ENCODE assay signal across 20 cellular contexts in genomic region chr21:36063375-36064084, GRCh38. TPM values are rescaled to one million over a fixed set of nuclear protein-coding genes. Genes with fewer than 3 reads are reported as not detected.
DNase-seq lines count a peak whose midpoint lies in the region; ATAC-seq and TF ChIP-seq lines count a peak whose summit lies in the region.
"Had no signal": no experiment of that assay in that cellular context is flagged by ENCODE, and none has a peak within 500 bp of the region (broad histone marks: within the 10 kb centered on the region; RNA-seq: fewer than 3 reads in every experiment).

No MANE protein-coding gene starts in this region.

- no peaks in the 10 kb centered on the region for H3K36me3 ChIP-seq in right lobe of liver
- H3K36me3 ChIP-seq in osteoblast (ENCODE audit: insufficient read depth, low read length) = peaks cover 3% of the 10 kb centered on the region

- ATAC-seq in CD4-positive, alpha-beta T cell (ENCODE audit: poor library complexity) = no peak
- peak in 1 of 4 donors; percentile 22 for ATAC-seq in right lobe of liver
- ATAC-seq: CD8-positive, alpha-beta T cell; HCT116 had no signal

- peak overlapping the region; percentile 25 for H3K4me3 Mint-ChIP-seq in CD4-positive, alpha-beta T cell
- H3K4me3 Mint-ChIP-seq: CD8-positive, alpha-beta T cell had no signal

- H3K4me2 ChIP-seq in osteoblast (ENCODE audit: insufficient read depth, low read length) = no peak overlapping the region
- H3K4me2 ChIP-seq: BLaER1, PC-9 had no signal

- no peaks in the 10 kb centered on the region for H4K20me1 ChIP-seq in osteoblast (ENCODE audit: insufficient read depth, low read length)
- H4K20me1 ChIP-seq: BLaER1 had no signal

- POLR2A ChIA-PET in CD4-positive, alpha-beta T cell (lab: Charles Lee) = no interaction called here

- no peaks in the 10 kb centered on the region for H3K27me3 ChIP-seq in CD4-positive, alpha-beta T cell (ENCODE audit: control insufficient read depth, insufficient read depth, low read length)
- H3K27me3 ChIP-seq in right lobe of liver (no peaks in the 10 kb centered on the region), osteoblast (ENCODE audit: insufficient read depth, low read length) (no peaks in the 10 kb centered on the region)
- H3K27me3 ChIP-seq: BLaER1 had no signal

- DNase-seq in CD4-positive, alpha-beta T cell = no peak
- peak; percentile 66 for DNase-seq in ELF-1 (ENCODE audit: low read depth, low spot score)
- peak in 2 of 3 donors; percentile 80 to 81 for DNase-seq in right lobe of liver
- DNase-seq in osteoblast (ENCODE audit: insufficient read length, low spot score, missing footprints) = no peak
- DNase-seq in iPS-NIHi11 (ENCODE audit: low spot score) = no peak
- DNase-seq in occipital lobe (lab: John Stamatoyannopoulos, UW) = no peak
- no peak for DNase-seq in NCI-H345 (lab: John Stamatoyannopoulos, UW)
- DNase-seq: CD8-positive, alpha-beta T cell; GDM1; IMR-90; Karpas-422; MV-4-11; NCI-H1105 treated with DMSO at 0.1 percent for 48 hours; NCI-H1694 treated with DMSO at 0.1 percent for 48 hours; NCI-H748 treated with DMSO at 0.1 percent for 48 hours; PC-9; RPMI8226; SHP77 had no signal

- CTCF ChIA-PET in CD4-positive, alpha-beta T cell (lab: Charles Lee) = no interaction called here

- H3K4me1 ChIP-seq in right lobe of liver (peaks cover 0 to 43% (median 6%) of the 10 kb centered on the region in 4 donors), osteoblast (ENCODE audit: insufficient read depth, low read length) (peaks cover 15% of the 10 kb centered on the region)

- TF ChIP-seq CTCF in CD4-positive, alpha-beta T cell (IDR thresholded peaks at IDR 0.05) = no peak
- TF ChIP-seq CTCF in right lobe of liver (IDR thresholded peaks at IDR 0.05) (no peak), osteoblast (IDR thresholded peaks at IDR 0.05; ENCODE audit: extremely low read depth, low read depth, low read length) (no peak)

- H2AFZ ChIP-seq in osteoblast (ENCODE audit: low read length) = peak overlapping the region; percentile 41
- H2AFZ ChIP-seq: PC-9 had no signal

- no peak overlapping the region for H3K27ac Mint-ChIP-seq in CD4-positive, alpha-beta T cell
- H3K27ac Mint-ChIP-seq: CD8-positive, alpha-beta T cell had no signal

- no peak for TF ChIP-seq POLR2A in right lobe of liver (IDR thresholded peaks at IDR 0.05)

- H3K9me3 ChIP-seq in CD4-positive, alpha-beta T cell (ENCODE audit: control insufficient read depth, low read length) = peaks cover 5% of the 10 kb centered on the region
- H3K9me3 ChIP-seq in right lobe of liver (no peaks in the 10 kb centered on the region), osteoblast (ENCODE audit: low read depth, low read length) (no peaks in the 10 kb centered on the region)

- peaks cover 6% of the 10 kb centered on the region for H3K79me2 ChIP-seq in osteoblast (ENCODE audit: insufficient read depth, low read length)

- H3K9me3 Mint-ChIP-seq in CD4-positive, alpha-beta T cell = no peaks in the 10 kb centered on the region
- H3K9me3 Mint-ChIP-seq: CD8-positive, alpha-beta T cell had no signal

- WGBS in right lobe of liver (ENCODE audit: insufficient coverage, low coverage, low lambda C conversion rate, missing lambda C conversion rate) = 57% methylated on average over 14 of the region's 14 CpGs

- no peaks in the 10 kb centered on the region for H3K27me3 Mint-ChIP-seq in CD4-positive, alpha-beta T cell

- H3K36me3 Mint-ChIP-seq in CD4-positive, alpha-beta T cell (ENCODE audit: low read depth) = peaks cover 14% of the 10 kb centered on the region

- H3K27ac ChIP-seq in CD4-positive, alpha-beta T cell (ENCODE audit: low read depth, low read length) = no peak overlapping the region
- H3K27ac ChIP-seq in right lobe of liver (peak overlapping the region in 2 of 3 donors; percentile 17 to 83), osteoblast (ENCODE audit: low read depth, low read length) (no peak overlapping the region)
- H3K27ac ChIP-seq: BLaER1, PC-9 had no signal

- no peak overlapping the region for H3K4me3 ChIP-seq in right lobe of liver
- no peak overlapping the region for H3K4me3 ChIP-seq in osteoblast (ENCODE audit: insufficient read depth, low read length)
- H3K4me3 ChIP-seq: BLaER1, PC-9 had no signal

- H3K4me1 Mint-ChIP-seq in CD4-positive, alpha-beta T cell (ENCODE audit: low read depth) = peaks cover 12% of the 10 kb centered on the region

- intact Hi-C loops in CD4-positive, alpha-beta T cell (cut with DNase I, micrococcal nuclease) = loop anchor here in 1 of 2 experiments (5.0 kb wide), 1 partner anchor 259 kb away; the partner anchor contains the start of gene MORC3
- intact Hi-C loops in right lobe of liver (cut with DNase I) = no loop called here

RNA-seq across cellular contexts. Expression of gene SETD4, which starts 3.2 kb away (rescaled TPM):
- 10 to 100 TPM; 10.8 to 12.3 TPM for total RNA-seq in CD4-positive, alpha-beta T cell
- total RNA-seq in right lobe of liver (10 to 100 TPM in 1 of 6 experiments, 1 to 10 TPM in 5; 5.0 to 10.4 (median 7.3) TPM), osteoblast (15.9 and 18.6 TPM in 2 replicates), occipital lobe (31.8 TPM)

RNA-seq across cellular contexts. Expression of gene CBR1, which starts 6.3 kb away (rescaled TPM):
- 1 to 10 TPM; 5.2 to 6.8 TPM for total RNA-seq in CD4-positive, alpha-beta T cell
- total RNA-seq in right lobe of liver = 100 to 1,000 TPM in 4 of 6 experiments, 10 to 100 TPM in 2; 59.1 to 688 (median 211) TPM
- total RNA-seq in osteoblast = 69.0 and 73.5 TPM in 2 replicates
- total RNA-seq in occipital lobe = 23.2 TPM

Comparison
In these comparisons a context has a peak if more than half of its experiments do, and no peak if none do; other contexts are left out.
1. DNase-seq: peak in ELF-1 (single experiment) and right lobe of liver (2 of 3); none in CD4-positive, alpha-beta T cell (0 of 10), osteoblast (single experiment), iPS-NIHi11 (single experiment), occipital lobe (single experiment) and NCI-H345 (single experiment).
2. H3K27ac ChIP-seq: peak in right lobe of liver (2 of 3); none in CD4-positive, alpha-beta T cell (single experiment) and osteoblast (single experiment).